1 cellular context compared by ENCODE assay signal in genomic region chr2:239601880-239602279, GRCh38.
TF ChIP-seq lines count a peak whose summit lies in the region.

No MANE protein-coding gene starts in this region.

TF ChIP-seq in SK-N-SH treated with all-trans-retinoic acid at 6 μM for 48 hours, 23 proteins besides CTCF, POLR2A, EP300 and RAD21 (continued from another document):
- no peak for TF ChIP-seq TSHZ2 (CRISPR knock-in tag; IDR thresholded peaks at IDR 0.05)
- no peak for TF ChIP-seq TCF4 (CRISPR knock-in tag; IDR thresholded peaks at IDR 0.05; ENCODE audit: borderline replicate concordance)
- TF ChIP-seq TOX (CRISPR knock-in tag; IDR thresholded peaks at IDR 0.05; ENCODE audit: borderline replicate concordance) = no peak
- TF ChIP-seq SNAI2 (CRISPR knock-in tag; IDR thresholded peaks at IDR 0.05) = no peak
- TF ChIP-seq OSR1 (CRISPR knock-in tag; IDR thresholded peaks at IDR 0.05) = no peak
- no peak for TF ChIP-seq CSDC2 (CRISPR knock-in tag; IDR thresholded peaks at IDR 0.05)
- TF ChIP-seq ZNF8 (CRISPR knock-in tag; IDR thresholded peaks at IDR 0.05) = no peak
- no peak for TF ChIP-seq ISL1 (CRISPR knock-in tag; IDR thresholded peaks at IDR 0.05)
- TF ChIP-seq ZNF565 (CRISPR knock-in tag; conservative IDR thresholded peaks at IDR 0.05; ENCODE audit: low read depth) = no peak
TF ChIP-seq in SK-N-SH treated with all-trans-retinoic acid at 6 μM for 48 hours: peak in this region for 0.
